In the genomic region with DNA sequence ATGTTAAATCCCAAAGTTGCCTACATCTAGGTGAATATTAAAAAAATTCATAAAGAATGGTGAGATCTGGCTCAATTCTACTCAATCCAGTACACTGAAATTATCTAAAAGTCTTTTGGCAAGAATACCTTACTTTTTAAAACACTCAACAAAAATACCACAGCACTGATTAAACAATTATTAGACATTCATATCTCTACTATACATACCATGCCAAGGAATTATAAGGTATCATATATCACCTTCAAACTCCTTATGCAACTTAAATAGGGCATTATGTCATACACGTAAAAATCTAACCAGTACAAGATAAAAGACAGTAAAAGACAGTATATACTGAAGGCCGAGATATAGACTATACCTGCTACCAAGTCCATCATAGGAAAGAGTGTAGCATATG, we compare ENCODE assay signal across 16 cellular contexts. TPM values are rescaled to one million over a fixed set of nuclear protein-coding genes. Genes with fewer than 3 reads are reported as not detected.
DNase-seq lines count a peak whose midpoint lies in the region; ATAC-seq, FAIRE-seq and TF ChIP-seq lines count a peak whose summit lies in the region.
"Had no signal": no experiment of that assay in that cellular context is flagged by ENCODE, and none has a peak within 500 bp of the region (broad histone marks: within the 10 kb centered on the region; RNA-seq: fewer than 3 reads in every experiment).

No MANE protein-coding gene starts in this region.

- H3K4me3 Mint-ChIP-seq in activated naive CD4-positive, alpha-beta T cell treated with anti-CD3 and anti-CD28 coated beads, Interleukin-2, amount 50 U/mL, for 24 hours = no peak overlapping the region

- H3K4me3 ChIP-seq in Panc1 (ENCODE audit: low read depth in 2 of 2, low read length in 2 of 2) (no peak overlapping the region), bronchial epithelial cell (ENCODE audit: low read depth, low read length) (no peak overlapping the region)
- H3K4me3 ChIP-seq: A549 had no signal

- DNase-seq in activated naive CD4-positive, alpha-beta T cell treated with Interleukin-2 at 50 U/mL for 16 hours = no peak
- DNase-seq in Panc1 (ENCODE audit: low read depth, low spot score) (no peak), bronchial epithelial cell (ENCODE audit: low read depth) (peak; percentile 66)
- DNase-seq in stimulated activated naive CD8-positive, alpha-beta T cell treated with anti-CD3 and anti-CD28 coated beads, Interleukin-15, Interleukin-2, amounts not matched to agents 100 U/mL and 50 U/mL, for 24 hours = no peak
- DNase-seq: GF-D8, GOT3, IMR-90, NCI-H1436, NCI-H2029, NCI-H2171, NCI-H446 had no signal

- CTCF ChIA-PET in Panc1 (lab: Charles Lee) = no interaction called here

- TF ChIP-seq CTCF in Panc1 (IDR thresholded peaks at IDR 0.05) = no peak
- no peak for TF ChIP-seq CTCF in bronchial epithelial cell (IDR thresholded peaks at IDR 0.05; ENCODE audit: insufficient read depth, low read length, severe bottlenecking)

- peak overlapping the region; percentile 77; the same call in 1 of the 2 replicates for H3K27ac ChIP-seq in Panc1 (ENCODE audit: low read length)
- H3K27ac ChIP-seq: C4-2B had no signal

- peak overlapping the region; percentile 52 for H3K27ac Mint-ChIP-seq in activated naive CD4-positive, alpha-beta T cell treated with anti-CD3 and anti-CD28 coated beads, Interleukin-2, amount 50 U/mL, for 24 hours

- in situ Hi-C loops in Panc1 (cut with HindIII; ENCODE audit: low pct_unique_long_range_greater_than_20kb, low sequenced_read_pairs) = no loop called here

- H3K36me3 Mint-ChIP-seq in activated naive CD4-positive, alpha-beta T cell treated with anti-CD3 and anti-CD28 coated beads, Interleukin-2, amount 50 U/mL, for 24 hours = peaks cover 11% of the 10 kb centered on the region

- BruUV-seq in Panc1 (replicated peaks; lab: Mats Ljungman, UMichigan) = no TSS peak

- H3K9me3 Mint-ChIP-seq in activated naive CD4-positive, alpha-beta T cell treated with anti-CD3 and anti-CD28 coated beads, Interleukin-2, amount 50 U/mL, for 24 hours = peaks cover 9% of the 10 kb centered on the region

- H3K27me3 ChIP-seq in Panc1 (ENCODE audit: control insufficient read depth, insufficient read depth, low read length) (no peaks in the 10 kb centered on the region), bronchial epithelial cell (ENCODE audit: control insufficient read depth, insufficient read depth, low read length) (no peaks in the 10 kb centered on the region)

- POLR2A ChIA-PET in Panc1 (lab: Charles Lee) = no interaction called here

- no peaks in the 10 kb centered on the region for H3K36me3 ChIP-seq in Panc1 (ENCODE audit: control insufficient read depth, insufficient read depth, low read length)
- no peaks in the 10 kb centered on the region for H3K36me3 ChIP-seq in bronchial epithelial cell (ENCODE audit: control insufficient read depth, insufficient read depth, low read length)

- no peak for FAIRE-seq in bronchial epithelial cell (lab: Jason Lieb, UNC)
- FAIRE-seq: A549 had no signal

- intact Hi-C loops in Panc1 (cut with micrococcal nuclease; ENCODE audit: unreplicated experiment) = no loop called here

- H3K4me1 ChIP-seq in Panc1 (ENCODE audit: control insufficient read depth, insufficient read depth, low read length) = peaks cover 28% of the 10 kb centered on the region

- H3K4me1 Mint-ChIP-seq in activated naive CD4-positive, alpha-beta T cell treated with anti-CD3 and anti-CD28 coated beads, Interleukin-2, amount 50 U/mL, for 24 hours = peaks cover 74% of the 10 kb centered on the region

- no peak for ATAC-seq in Panc1
- no peak for ATAC-seq in stimulated activated naive CD8-positive, alpha-beta T cell treated with anti-CD3 and anti-CD28 coated beads, Interleukin-15, Interleukin-2, amounts not matched to agents 100 U/mL and 50 U/mL, for 24 hours
- no peak for ATAC-seq in activated CD4-positive, CD25-positive, alpha-beta regulatory T cell treated with anti-CD3 and anti-CD28 coated beads, Interleukin-2, amount 50 U/mL, for 24 hours
- no peak for ATAC-seq in HG03175 (IDR thresholded peaks at IDR 0.05; ENCODE audit: unreplicated experiment)
- ATAC-seq: A549 had no signal

- no peaks in the 10 kb centered on the region for H3K9me3 ChIP-seq in Panc1 (ENCODE audit: control insufficient read depth, insufficient read depth, low read depth, low read length)
- H3K9me3 ChIP-seq: A549 had no signal

- H3K27me3 Mint-ChIP-seq in activated naive CD4-positive, alpha-beta T cell treated with anti-CD3 and anti-CD28 coated beads, Interleukin-2, amount 50 U/mL, for 24 hours = no peaks in the 10 kb centered on the region

RNA-seq across cellular contexts. Expression of a gene that starts 6.1 kb away (rescaled TPM):
- total RNA-seq in Panc1 (2021; ENCODE audit: unreplicated experiment) = 89.3 TPM
- 35.0 TPM for polyA plus RNA-seq in Panc1 (2012; ENCODE audit: insufficient read length)
- total RNA-seq in bronchial epithelial cell = 55.9 and 60.6 TPM in 2 replicates
